Comparison of ENCODE assay signal across 9 cellular contexts in the genomic region with DNA sequence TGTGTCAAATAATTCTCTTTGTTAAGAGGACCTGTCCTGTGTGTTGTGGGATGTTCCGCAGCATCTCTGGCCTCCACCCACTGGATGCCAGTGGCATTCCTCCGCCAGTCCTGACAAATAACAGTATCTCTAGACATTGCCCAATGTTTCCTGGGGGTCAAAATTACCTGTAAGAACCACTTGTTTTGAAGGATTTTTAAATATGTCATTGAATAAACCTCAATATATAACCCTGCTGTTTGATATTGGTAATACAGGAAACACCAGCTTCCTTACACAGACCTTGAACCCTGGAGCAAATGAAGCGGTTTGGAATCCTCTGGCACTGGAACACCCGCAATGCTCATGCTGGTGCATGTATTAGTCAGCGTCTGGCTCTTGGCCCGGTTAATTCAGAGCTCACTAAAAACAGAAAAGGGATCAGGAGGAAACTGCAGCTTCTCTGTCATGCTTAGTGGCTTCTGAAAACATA.
DNase-seq lines count a peak whose midpoint lies in the region; ATAC-seq and TF ChIP-seq lines count a peak whose summit lies in the region.
"Had no signal": no experiment of that assay in that cellular context is flagged by ENCODE, and none has a peak within 500 bp of the region (broad histone marks: within the 10 kb centered on the region; RNA-seq: fewer than 3 reads in every experiment).

No MANE protein-coding gene starts in this region.

- peaks cover 0 to 20% (median 4%) of the 10 kb centered on the region in 4 donors for H3K4me1 ChIP-seq in tibial nerve
- H3K4me1 ChIP-seq in MM.1S (ENCODE audit: low read length) = no peaks in the 10 kb centered on the region
- H3K4me1 ChIP-seq: breast epithelium had no signal

- peaks cover 64% of the 10 kb centered on the region for H3K79me2 ChIP-seq in MM.1S (ENCODE audit: low read length)

- no peaks in the 10 kb centered on the region for H3K9me2 ChIP-seq in MM.1S (replicated peaks; ENCODE audit: insufficient read depth, low read length)

- H3K27ac ChIP-seq in tibial nerve (no peak overlapping the region), MM.1S (ENCODE audit: low read length) (no peak overlapping the region)
- H3K27ac ChIP-seq: breast epithelium had no signal

- TF ChIP-seq POLR2A in tibial nerve (IDR thresholded peaks at IDR 0.05) = no peak

- H2AFZ ChIP-seq in MM.1S (ENCODE audit: low read length) = no peak overlapping the region

- DNase-seq in AG09319 (ENCODE audit: extremely low read depth, low read depth) = peak; percentile 49
- peak; percentile 78 for DNase-seq in LHCN-M2 (ENCODE audit: low read depth)
- DNase-seq in amniotic stem cell (lab: John Stamatoyannopoulos, UW) = peak; percentile 54
- DNase-seq in kidney tubule cell (ENCODE audit: low spot score) = peak; percentile 93
- peak; percentile 16 to 38 for DNase-seq in tibial nerve (ENCODE audit: low spot score in 2 of 2)
- DNase-seq in NCI-H774 (lab: John Stamatoyannopoulos, UW) = no peak
- no peak for DNase-seq in MM.1S

- H3K9ac ChIP-seq in MM.1S (ENCODE audit: low read length) = no peak overlapping the region

- WGBS in tibial nerve, 2 donors = 14 to 48% methylated on average over 6 of the region's 6 CpGs

- no peaks in the 10 kb centered on the region for H3F3A ChIP-seq in MM.1S (ENCODE audit: insufficient read depth, low read length)

- H3K36me3 ChIP-seq in tibial nerve (no peaks in the 10 kb centered on the region), MM.1S (replicated peaks; ENCODE audit: insufficient read depth, low read length) (no peaks in the 10 kb centered on the region)
- H3K36me3 ChIP-seq: breast epithelium had no signal

- no peak for ATAC-seq in GM21528 (IDR thresholded peaks at IDR 0.05; ENCODE audit: low FRiP score, unreplicated experiment)

- H4K20me1 ChIP-seq in MM.1S (ENCODE audit: insufficient read depth, low read length) = no peaks in the 10 kb centered on the region

- no peak overlapping the region for H3K4me2 ChIP-seq in MM.1S (ENCODE audit: low read depth, low read length)

- no peak; the same call in 1 of the 2 replicates for TF ChIP-seq CTCF in AG09319 (IDR thresholded peaks at IDR 0.05; ENCODE audit: low read depth, low read length)
- TF ChIP-seq CTCF in tibial nerve (IDR thresholded peaks at IDR 0.05) = no peak
- no peak for TF ChIP-seq CTCF in MM.1S (IDR thresholded peaks at IDR 0.05; ENCODE audit: low read length)

- H3K9me3 ChIP-seq in tibial nerve (no peaks in the 10 kb centered on the region), MM.1S (replicated peaks; ENCODE audit: insufficient read depth, low read length) (no peaks in the 10 kb centered on the region)
- H3K9me3 ChIP-seq: breast epithelium had no signal

- no peak overlapping the region for H3K4me3 ChIP-seq in tibial nerve
- H3K4me3 ChIP-seq in MM.1S (ENCODE audit: low read length) = no peak overlapping the region
- H3K4me3 ChIP-seq: breast epithelium had no signal

- H3K27me3 ChIP-seq in tibial nerve = no peaks in the 10 kb centered on the region
- H3K27me3 ChIP-seq in MM.1S (replicated peaks; ENCODE audit: insufficient read depth, low read length) = no peaks in the 10 kb centered on the region
- H3K27me3 ChIP-seq: breast epithelium had no signal

- no peak for TF ChIP-seq EP300 in tibial nerve (IDR thresholded peaks at IDR 0.05)

Comparison
In these comparisons a context has a peak if more than half of its experiments do, and no peak if none do; other contexts are left out.
1. DNase-seq: peak in AG09319 (single experiment), LHCN-M2 (single experiment), amniotic stem cell (single experiment), kidney tubule cell (single experiment) and tibial nerve (2 of 2); none in NCI-H774 (single experiment) and MM.1S (single experiment).